21 cellular contexts compared by ENCODE assay signal in genomic region chr1:97562096-97562495, GRCh38.
DNase-seq lines count a peak whose midpoint lies in the region; ATAC-seq and TF ChIP-seq lines count a peak whose summit lies in the region.
"Had no signal": no experiment of that assay in that cellular context is flagged by ENCODE, and none has a peak within 500 bp of the region (broad histone marks: within the 10 kb centered on the region; RNA-seq: fewer than 3 reads in every experiment).

No MANE protein-coding gene starts in this region.

- no peaks in the 10 kb centered on the region for H3K4me1 Mint-ChIP-seq in activated CD4-positive, alpha-beta memory T cell treated with anti-CD3 and anti-CD28 coated beads for 36 hours (ENCODE audit: low read depth)

- H3K9me1 ChIP-seq in IMR-90 (ENCODE audit: insufficient read depth, low read length), result no peaks in the 10 kb centered on the region

- POLR2A ChIA-PET in SK-N-SH (lab: Yijun Ruan, JAX) (no interaction called here), IMR-90 (lab: Charles Lee; ENCODE audit: unreplicated experiment) (no interaction called here)
- POLR2A ChIA-PET in activated CD4-positive, alpha-beta memory T cell treated with anti-CD3 and anti-CD28 coated beads for 36 hours (lab: Charles Lee), result no interaction called here

- no peak overlapping the region for H2BK20ac ChIP-seq in IMR-90 (ENCODE audit: low read depth, low read length)

- H3K9ac ChIP-seq in SK-N-SH, result no peak overlapping the region
- H3K9ac ChIP-seq in IMR-90 (ENCODE audit: low read depth, low read length), result no peak overlapping the region

- H3K79me2 ChIP-seq in SK-N-SH (ENCODE audit: insufficient read depth), result no peaks in the 10 kb centered on the region

- H3K27ac Mint-ChIP-seq in activated CD4-positive, alpha-beta memory T cell treated with anti-CD3 and anti-CD28 coated beads for 36 hours, result no peak overlapping the region

- H2AK5ac ChIP-seq in IMR-90 (ENCODE audit: low read depth, low read length), result no peak overlapping the region

- H3F3A ChIP-seq in SK-N-SH (replicated peaks; ENCODE audit: insufficient read depth), result no peaks in the 10 kb centered on the region

- BruUV-seq in IMR-90 (replicated peaks; lab: Mats Ljungman, UMichigan), result no TSS peak

- H3K23ac ChIP-seq in IMR-90 (ENCODE audit: low read depth, low read length), result no peak overlapping the region

- no peak overlapping the region for H3K27ac ChIP-seq in SK-N-SH (ENCODE audit: low read depth in 2 of 2, low read length in 1 of 2)
- H3K27ac ChIP-seq in IMR-90 (ENCODE audit: insufficient read depth, low read length), result no peak overlapping the region
- H3K27ac ChIP-seq: C4-2B, PC-9, RWPE1 had no signal

- H3K36me3 ChIP-seq in SK-N-SH (replicated peaks in 1 of 2; ENCODE audit: control insufficient read depth in 1 of 2, insufficient read depth in 2 of 2, low read length in 1 of 2), result peaks cover 2 to 46% of the 10 kb centered on the region in 2 experiments
- no peaks in the 10 kb centered on the region for H3K36me3 ChIP-seq in IMR-90 (ENCODE audit: control insufficient read depth, insufficient read depth, low read length)

- H3K56ac ChIP-seq in IMR-90 (ENCODE audit: extremely low read depth, insufficient read depth, low read length), result no peak overlapping the region

- no peak overlapping the region for H2BK15ac ChIP-seq in IMR-90 (ENCODE audit: low read depth, low read length)

- no peak for TF ChIP-seq CTCF in SK-N-SH (IDR thresholded peaks at IDR 0.05)
- TF ChIP-seq CTCF in IMR-90 (conservative IDR thresholded peaks at IDR 0.05; ENCODE audit: low read depth, low read length), result no peak

- intact Hi-C loops in IMR-90 (cut with micrococcal nuclease), result no loop called here
- intact Hi-C loops in activated CD4-positive, alpha-beta memory T cell treated with anti-CD3 and anti-CD28 coated beads for 36 hours (cut with micrococcal nuclease), result no loop called here

- H3K18ac ChIP-seq in IMR-90 (ENCODE audit: low read depth, low read length), result no peak overlapping the region

- no peak overlapping the region for H4K5ac ChIP-seq in IMR-90 (ENCODE audit: low read depth, low read length)

- H3K36me3 Mint-ChIP-seq in activated CD4-positive, alpha-beta memory T cell treated with anti-CD3 and anti-CD28 coated beads for 36 hours, result peaks cover 22% of the 10 kb centered on the region

- H3K79me1 ChIP-seq in IMR-90 (ENCODE audit: low read depth in 1 of 2, low read length in 2 of 2), result no peaks in the 10 kb centered on the region

- H3K4ac ChIP-seq in IMR-90 (ENCODE audit: low read depth, low read length), result no peak overlapping the region

- no peak overlapping the region for H2AFZ ChIP-seq in SK-N-SH (ENCODE audit: low read depth)
- H2AFZ ChIP-seq in IMR-90 (replicated peaks; ENCODE audit: low read length, poor library complexity), result no peak overlapping the region
- H2AFZ ChIP-seq: GM23338, PC-9 had no signal

- no peak overlapping the region for H3K4me3 Mint-ChIP-seq in activated CD4-positive, alpha-beta memory T cell treated with anti-CD3 and anti-CD28 coated beads for 36 hours
- H3K4me3 Mint-ChIP-seq: GM23338 had no signal

- DNase-seq in SK-N-SH, result no peak
- DNase-seq in IMR-90, result peak; percentile 23
- DNase-seq in fibroblast of gingiva (ENCODE audit: low read depth), result peak; percentile 60
- DNase-seq in activated CD4-positive, alpha-beta memory T cell treated with anti-CD3 and anti-CD28 coated beads for 36 hours, result no peak
- no peak for DNase-seq in EL
- DNase-seq in islet precursor cell, result no peak
- DNase-seq in NCI-H2171 (lab: John Stamatoyannopoulos, UW), result no peak
- DNase-seq: 8988T, KG1, NCI-H1417 treated with DMSO at 0.1 percent for 48 hours, NCI-H187 treated with DMSO at 0.1 percent for 48 hours, NCI-H226, NCI-H524, PC-9 had no signal

- no peak for TF ChIP-seq EP300 in SK-N-SH (IDR thresholded peaks at IDR 0.05; ENCODE audit: borderline replicate concordance in 1 of 2, low read depth in 1 of 2, low read length in 1 of 2)

- H3K27me3 Mint-ChIP-seq in activated CD4-positive, alpha-beta memory T cell treated with anti-CD3 and anti-CD28 coated beads for 36 hours, result no peaks in the 10 kb centered on the region

- ATAC-seq in SK-N-SH treated with all-trans-retinoic acid at 6 μM for 48 hours (peak; percentile 43), IMR-90 (ENCODE audit: low read depth) (peak; percentile 80)
- ATAC-seq: GM12878, GM23338, HCT116, HepG2 had no signal

- no peak for TF ChIP-seq POLR2A in IMR-90 (IDR thresholded peaks at IDR 0.05; ENCODE audit: low read depth, low read length)

- peaks cover 4% of the 10 kb centered on the region for H3K9me3 Mint-ChIP-seq in activated CD4-positive, alpha-beta memory T cell treated with anti-CD3 and anti-CD28 coated beads for 36 hours
- H3K9me3 Mint-ChIP-seq: GM23338 had no signal

- no peak overlapping the region for H2BK5ac ChIP-seq in IMR-90 (ENCODE audit: low read depth, low read length, poor library complexity, severe bottlenecking)

- no peaks in the 10 kb centered on the region for H3K9me2 ChIP-seq in SK-N-SH

- H4K8ac ChIP-seq in IMR-90 (ENCODE audit: low read depth in 2 of 2, low read length in 2 of 2), result no peak overlapping the region

- no peak overlapping the region for H4K91ac ChIP-seq in IMR-90 (ENCODE audit: insufficient read depth, low read depth, low read length)

- no peaks in the 10 kb centered on the region for H4K20me1 ChIP-seq in SK-N-SH (ENCODE audit: insufficient read depth)
- H4K20me1 ChIP-seq in IMR-90 (ENCODE audit: insufficient read depth, low read length), result no peaks in the 10 kb centered on the region

- no peak overlapping the region for H2AK9ac ChIP-seq in IMR-90 (replicated peaks; ENCODE audit: low read depth, low read length, poor library complexity)

- no peak overlapping the region for H3K14ac ChIP-seq in IMR-90 (replicated peaks; ENCODE audit: low read depth, low read length)

- CTCF ChIA-PET in SK-N-SH (lab: Yijun Ruan, JAX), result interaction anchor here (1.4 kb wide), 1 partner anchor 9 kb away, joined by 3 read pairs; no protein-coding TSS in a partner anchor
- CTCF ChIA-PET in IMR-90 (lab: Yijun Ruan, JAX), result no interaction called here
- CTCF ChIA-PET in activated CD4-positive, alpha-beta memory T cell treated with anti-CD3 and anti-CD28 coated beads for 36 hours (lab: Charles Lee), result no interaction called here

- no peak for TF ChIP-seq RAD21 in SK-N-SH (IDR thresholded peaks at IDR 0.05; ENCODE audit: low read length)
- TF ChIP-seq RAD21 in IMR-90 (IDR thresholded peaks at IDR 0.05; ENCODE audit: low read length), result no peak

- dilution Hi-C loops in IMR-90 (cut with HindIII; ENCODE audit: low sequenced_read_pairs, unreplicated experiment), result no loop called here

- no peak overlapping the region for H3K4me3 ChIP-seq in SK-N-SH (ENCODE audit: low read depth in 2 of 2, low read length in 1 of 2)
- no peak overlapping the region for H3K4me3 ChIP-seq in IMR-90 (ENCODE audit: insufficient read depth, low read depth, low read length)
- H3K4me3 ChIP-seq: GM12878, GM23338, PC-9 had no signal

- in situ Hi-C loops in IMR-90 (cut with MboI; ENCODE audit: low sequenced_read_pairs), result no loop called here

- H2BK120ac ChIP-seq in IMR-90 (ENCODE audit: low read depth, low read length), result no peak overlapping the region

- no peaks in the 10 kb centered on the region for H3K4me1 ChIP-seq in SK-N-SH (ENCODE audit: control insufficient read depth in 1 of 2, insufficient read depth in 2 of 2, low read depth in 1 of 2, low read length in 1 of 2)
- H3K4me1 ChIP-seq in IMR-90 (ENCODE audit: control insufficient read depth, insufficient read depth, low read length), result no peaks in the 10 kb centered on the region

- H3K4me2 ChIP-seq in SK-N-SH (no peak overlapping the region), IMR-90 (ENCODE audit: low read depth, low read length) (no peak overlapping the region)
- H3K4me2 ChIP-seq: GM23338, PC-9 had no signal

- H3K27me3 ChIP-seq in SK-N-SH (ENCODE audit: insufficient read depth), result no peaks in the 10 kb centered on the region
- H3K27me3 ChIP-seq in IMR-90 (ENCODE audit: control insufficient read depth, insufficient read depth, low read length), result no peaks in the 10 kb centered on the region

- H3K9me3 ChIP-seq in SK-N-SH, result no peaks in the 10 kb centered on the region
- no peaks in the 10 kb centered on the region for H3K9me3 ChIP-seq in IMR-90 (ENCODE audit: control insufficient read depth, insufficient read depth, low read length)

TF ChIP-seq in SK-N-SH treated with all-trans-retinoic acid at 6 μM for 48 hours, 23 proteins besides CTCF, POLR2A, EP300 and RAD21 (continues in another document):
- no peak for TF ChIP-seq TOX (CRISPR knock-in tag; IDR thresholded peaks at IDR 0.05; ENCODE audit: borderline replicate concordance)
- no peak for TF ChIP-seq CSDC2 (CRISPR knock-in tag; IDR thresholded peaks at IDR 0.05)

TF ChIP-seq in SK-N-SH, 30 proteins besides CTCF, POLR2A, EP300 and RAD21:
- no peak for TF ChIP-seq TCF12 (IDR thresholded peaks at IDR 0.05)
- no peak for TF ChIP-seq USF1 (IDR thresholded peaks at IDR 0.05; ENCODE audit: borderline replicate concordance, low read depth)
- TF ChIP-seq MAX (IDR thresholded peaks at IDR 0.05; ENCODE audit: low read depth), result no peak
- TF ChIP-seq MXI1 (IDR thresholded peaks at IDR 0.05; ENCODE audit: low read depth, low read length), result no peak
- TF ChIP-seq GATA2 (CRISPR knock-in tag; IDR thresholded peaks at IDR 0.05), result no peak

TF ChIP-seq in IMR-90, 13 proteins besides CTCF, POLR2A, EP300 and RAD21:
- no peak for TF ChIP-seq MAFK (IDR thresholded peaks at IDR 0.05; ENCODE audit: low read depth, low read length)
- no peak for TF ChIP-seq NFE2L2 (IDR thresholded peaks at IDR 0.05; ENCODE audit: low read depth, low read length)
- TF ChIP-seq FOS (IDR thresholded peaks at IDR 0.05; ENCODE audit: low read depth, low read length), result no peak
- no peak for TF ChIP-seq MXI1 (IDR thresholded peaks at IDR 0.05; ENCODE audit: borderline replicate concordance, low read depth, low read length)
- TF ChIP-seq SMC3 (IDR thresholded peaks at IDR 0.05; ENCODE audit: low read depth, low read length), result no peak
- TF ChIP-seq BHLHE40 (IDR thresholded peaks at IDR 0.05; ENCODE audit: low read depth, low read length), result no peak

Comparison
In these comparisons a context has a peak if more than half of its experiments do, and no peak if none do; other contexts are left out.
1. DNase-seq: peak in IMR-90 (single experiment) and fibroblast of gingiva (single experiment); none in SK-N-SH (single experiment), activated CD4-positive, alpha-beta memory T cell treated with anti-CD3 and anti-CD28 coated beads for 36 hours (single experiment), EL (single experiment), islet precursor cell (single experiment) and NCI-H2171 (single experiment).